23 cellular contexts compared by ENCODE assay signal in genomic region chr2:85784474-85784986, GRCh38. TPM values are rescaled to one million over a fixed set of nuclear protein-coding genes. Genes with fewer than 3 reads are reported as not detected.
A peak's percentile ranks its signal among the peaks of the same experiment; 100 is the strongest.
DNase-seq lines count a peak whose midpoint lies in the region; FAIRE-seq and TF ChIP-seq lines count a peak whose summit lies in the region.
"Had no signal": no experiment of that assay in that cellular context is flagged by ENCODE, and none has a peak within 500 bp of the region (broad histone marks: within the 10 kb centered on the region; RNA-seq: fewer than 3 reads in every experiment).

No MANE protein-coding gene starts in this region.

- H3K23ac ChIP-seq in mesenchymal stem cell (ENCODE audit: low read length in 2 of 2), result no peak overlapping the region

- intact Hi-C loops in thyroid gland (cut with DNase I), result no loop called here

- H3K4me1 ChIP-seq in BLaER1 (peaks cover 24% of the 10 kb centered on the region), astrocyte (ENCODE audit: insufficient read depth, low read length) (peaks cover 17% of the 10 kb centered on the region), mesenchymal stem cell (ENCODE audit: control insufficient read depth, insufficient read depth, low read depth, low read length) (peaks cover 17% of the 10 kb centered on the region), thyroid gland (peaks cover 49 to 83% of the 10 kb centered on the region in 2 donors)

- H3K18ac ChIP-seq in mesenchymal stem cell (ENCODE audit: low read depth in 1 of 2, low read length in 2 of 2), result no peak overlapping the region

- no peak overlapping the region for H2BK120ac ChIP-seq in mesenchymal stem cell (ENCODE audit: low read depth, low read length)

- H3K9ac ChIP-seq in BLaER1 (no peak overlapping the region), astrocyte (ENCODE audit: low read length) (peak overlapping the region; percentile 7), mesenchymal stem cell (ENCODE audit: low read length) (peak overlapping the region; percentile 47)

- H2AFZ ChIP-seq in astrocyte (ENCODE audit: low read depth, low read length) (peak overlapping the region; percentile 50), mesenchymal stem cell (ENCODE audit: low read depth, low read length) (no peak overlapping the region)

- no peak overlapping the region for H2BK5ac ChIP-seq in mesenchymal stem cell (ENCODE audit: low read depth, low read length, poor library complexity, severe bottlenecking)

- no peak overlapping the region for H3K27ac ChIP-seq in BLaER1
- H3K27ac ChIP-seq in astrocyte (ENCODE audit: low read depth, low read length), result no peak overlapping the region
- peak overlapping the region; percentile 17 for H3K27ac ChIP-seq in mesenchymal stem cell (ENCODE audit: low read length, poor library complexity, severe bottlenecking)
- peak overlapping the region; percentile 73 to 90 (median 89) for H3K27ac ChIP-seq in thyroid gland
- H3K27ac ChIP-seq: ovary had no signal

- H3K4ac ChIP-seq in mesenchymal stem cell (ENCODE audit: low read depth in 1 of 2, low read length in 2 of 2), result no peak overlapping the region

- no peak for TF ChIP-seq POLR2A in thyroid gland (IDR thresholded peaks at IDR 0.05)

- peaks cover 53% of the 10 kb centered on the region for H3K27me3 Mint-ChIP-seq in astrocyte (ENCODE audit: low read depth, unreplicated experiment)
- peaks cover 8% of the 10 kb centered on the region for H3K27me3 Mint-ChIP-seq in activated T-cell treated with anti-CD3 and anti-CD28 coated beads, Interleukin-2, amount 50 U/mL, for 24 hours
- H3K27me3 Mint-ChIP-seq: type B pancreatic cell had no signal

- no peak overlapping the region for H3K4me3 Mint-ChIP-seq in astrocyte (ENCODE audit: unreplicated experiment)
- no peak overlapping the region for H3K4me3 Mint-ChIP-seq in activated T-cell treated with anti-CD3 and anti-CD28 coated beads, Interleukin-2, amount 50 U/mL, for 24 hours
- H3K4me3 Mint-ChIP-seq: CD8-positive, alpha-beta T cell; stimulated activated memory B cell treated with anti-CD40 and anti-IgM and Interleukin-4, amounts not matched to agents 10 μg/mL and 1 μg/mL and 100 μg/mL, for 72 hours; type B pancreatic cell had no signal

- H2AK5ac ChIP-seq in mesenchymal stem cell (ENCODE audit: low read length, severe bottlenecking), result peak overlapping the region; percentile 59

- H3K9me3 Mint-ChIP-seq in astrocyte (ENCODE audit: unreplicated experiment), result no peaks in the 10 kb centered on the region
- H3K9me3 Mint-ChIP-seq in activated T-cell treated with anti-CD3 and anti-CD28 coated beads, Interleukin-2, amount 50 U/mL, for 24 hours, result no peaks in the 10 kb centered on the region
- H3K9me3 Mint-ChIP-seq: activated naive CD4-positive, alpha-beta T cell treated with anti-CD3 and anti-CD28 coated beads, Interleukin-2, amount 50 U/mL, for 72 hours; CD8-positive, alpha-beta T cell; naive B cell; stimulated activated memory B cell treated with anti-CD40 and anti-IgM and Interleukin-4, amounts not matched to agents 10 μg/mL and 1 μg/mL and 100 μg/mL, for 72 hours; type B pancreatic cell had no signal

- no peak overlapping the region for H3K14ac ChIP-seq in mesenchymal stem cell (ENCODE audit: low read length in 2 of 2)

- H3K4me3 ChIP-seq in BLaER1 (no peak overlapping the region), astrocyte (ENCODE audit: insufficient read depth, low read depth, low read length) (no peak overlapping the region), mesenchymal stem cell (ENCODE audit: insufficient read depth in 1 of 2, low read depth in 1 of 2, low read length in 2 of 2) (no peak overlapping the region), thyroid gland (replicated peaks in 1 of 3) (no peak overlapping the region)
- H3K4me3 ChIP-seq: ovary had no signal

- H3K4me1 Mint-ChIP-seq in astrocyte (ENCODE audit: low read depth, unreplicated experiment), result peaks cover 5% of the 10 kb centered on the region
- H3K4me1 Mint-ChIP-seq in activated T-cell treated with anti-CD3 and anti-CD28 coated beads, Interleukin-2, amount 50 U/mL, for 24 hours (ENCODE audit: low read depth), result peaks cover 4% of the 10 kb centered on the region

- no peak overlapping the region for H2BK15ac ChIP-seq in mesenchymal stem cell (ENCODE audit: low read depth, poor library complexity, severe bottlenecking)

- H3K36me3 ChIP-seq in BLaER1, result no peaks in the 10 kb centered on the region
- H3K36me3 ChIP-seq in astrocyte (ENCODE audit: insufficient read depth, low read length), result no peaks in the 10 kb centered on the region
- H3K36me3 ChIP-seq in mesenchymal stem cell (ENCODE audit: control insufficient read depth in 1 of 2, insufficient read depth in 2 of 2, low read depth in 1 of 2, low read length in 2 of 2), result peaks cover 9 to 20% of the 10 kb centered on the region in 2 experiments
- H3K36me3 ChIP-seq in thyroid gland, result peaks cover 25 to 61% of the 10 kb centered on the region in 2 donors
- H3K36me3 ChIP-seq: ovary had no signal

- H3K27me3 ChIP-seq in BLaER1 (no peaks in the 10 kb centered on the region), astrocyte (ENCODE audit: insufficient read depth, low read length) (no peaks in the 10 kb centered on the region), mesenchymal stem cell (ENCODE audit: control insufficient read depth in 1 of 2, insufficient read depth in 1 of 2, low read length in 2 of 2) (peaks cover 5 to 8% of the 10 kb centered on the region in 2 experiments), thyroid gland (no peaks in the 10 kb centered on the region)
- H3K27me3 ChIP-seq: ovary had no signal

- no peak overlapping the region for H2BK12ac ChIP-seq in mesenchymal stem cell (ENCODE audit: low read length in 2 of 2)

- no peak overlapping the region for H4K91ac ChIP-seq in mesenchymal stem cell (ENCODE audit: low read length)

- WGBS in mesenchymal stem cell, result 96% methylated on average over 6 of the region's 6 CpGs
- 87 to 93% methylated on average over 6 of the region's 6 CpGs for WGBS in thyroid gland, 2 donors

- H3K79me1 ChIP-seq in mesenchymal stem cell (replicated peaks; ENCODE audit: low read length, poor library complexity, severe bottlenecking), result no peaks in the 10 kb centered on the region

- TF ChIP-seq CTCF in astrocyte (IDR thresholded peaks at IDR 0.05; ENCODE audit: insufficient read depth, low read depth, low read length) (no peak), thyroid gland (IDR thresholded peaks at IDR 0.05) (no peak)

- no peaks in the 10 kb centered on the region for H3K79me2 ChIP-seq in astrocyte (ENCODE audit: insufficient read depth, low read length)

- FAIRE-seq in astrocyte (lab: Jason Lieb, UNC), result no peak
- FAIRE-seq: HTR-8/SVneo had no signal

- H3K4me2 ChIP-seq in BLaER1 (0 out of 2 replicates have a peak overlapping the region, but pooled peaks have one; percentile 75), astrocyte (ENCODE audit: low read length) (peak overlapping the region; percentile 61), mesenchymal stem cell (ENCODE audit: low read length, poor library complexity, severe bottlenecking) (no peak overlapping the region)

- DNase-seq in astrocyte (ENCODE audit: low read depth) (no peak), mesenchymal stem cell (no peak), thyroid gland (no peak), DMS53 treated with DMSO at 0.1 percent for 48 hours (lab: John Stamatoyannopoulos, UW; ENCODE audit: unreplicated experiment) (no peak), COLO829 (ENCODE audit: low spot score) (no peak)
- DNase-seq in activated T-cell treated with anti-CD3 and anti-CD28 coated beads, Interleukin-2, amount 50 U/mL, for 24 hours, result no peak
- DNase-seq in stimulated activated CD4-positive, alpha-beta T cell treated with anti-CD3 and anti-CD28 coated beads, Interleukin-4, amount 100 ng/mL, for 24 hours, result no peak
- DNase-seq: activated CD4-positive, alpha-beta T cell treated with anti-CD3 and anti-CD28 coated beads for 4 hours; CD8-positive, alpha-beta T cell; DMS153; effector memory CD4-positive, alpha-beta T cell; GF-D8; naive B cell; NCI-H1694 treated with DMSO at 0.1 percent for 48 hours; NCI-H2171 treated with DMSO at 0.1 percent for 48 hours; NCI-H526; stimulated activated CD4-positive, alpha-beta T cell treated with anti-CD3 and anti-CD28 coated beads, Interleukin-1b, Interleukin-23, amount 100 ng/mL, for 48 hours had no signal

- H4K20me1 ChIP-seq in BLaER1 (no peaks in the 10 kb centered on the region), astrocyte (ENCODE audit: insufficient read depth, low read length) (peaks cover 25% of the 10 kb centered on the region)

- no peaks in the 10 kb centered on the region for H3K9me3 ChIP-seq in BLaER1
- H3K9me3 ChIP-seq in astrocyte (ENCODE audit: insufficient read depth, low read depth, low read length), result no peaks in the 10 kb centered on the region
- no peaks in the 10 kb centered on the region for H3K9me3 ChIP-seq in mesenchymal stem cell (ENCODE audit: control insufficient read depth, low read length)
- H3K9me3 ChIP-seq in thyroid gland, result no peaks in the 10 kb centered on the region
- H3K9me3 ChIP-seq: ovary had no signal

- no peaks in the 10 kb centered on the region for H3K36me3 Mint-ChIP-seq in astrocyte (ENCODE audit: low read depth, unreplicated experiment)
- no peaks in the 10 kb centered on the region for H3K36me3 Mint-ChIP-seq in activated T-cell treated with anti-CD3 and anti-CD28 coated beads, Interleukin-2, amount 50 U/mL, for 24 hours (ENCODE audit: low read depth)
- H3K36me3 Mint-ChIP-seq: activated naive CD4-positive, alpha-beta T cell treated with anti-CD3 and anti-CD28 coated beads, Interleukin-2, amount 50 U/mL, for 72 hours; CD8-positive, alpha-beta T cell; naive B cell; stimulated activated memory B cell treated with anti-CD40 and anti-IgM and Interleukin-4, amounts not matched to agents 10 μg/mL and 1 μg/mL and 100 μg/mL, for 72 hours; type B pancreatic cell had no signal

- no peak overlapping the region for H3K27ac Mint-ChIP-seq in astrocyte (ENCODE audit: unreplicated experiment)
- H3K27ac Mint-ChIP-seq in activated T-cell treated with anti-CD3 and anti-CD28 coated beads, Interleukin-2, amount 50 U/mL, for 24 hours, result no peak overlapping the region
- H3K27ac Mint-ChIP-seq: activated naive CD4-positive, alpha-beta T cell treated with anti-CD3 and anti-CD28 coated beads, Interleukin-2, amount 50 U/mL, for 72 hours; stimulated activated memory B cell treated with anti-CD40 and anti-IgM and Interleukin-4, amounts not matched to agents 10 μg/mL and 1 μg/mL and 100 μg/mL, for 72 hours; type B pancreatic cell had no signal

- H4K8ac ChIP-seq in mesenchymal stem cell (ENCODE audit: low read length), result no peak overlapping the region

RNA-seq across cellular contexts. Expression of gene ATOH8, which starts 30.7 kb away (rescaled TPM):
- total RNA-seq in astrocyte, result 1.2 and 1.9 TPM in 2 replicates
- 5.8 TPM for polyA plus RNA-seq in mesenchymal stem cell (2013, experiment 1 of 2)
- 6.0 TPM for polyA plus RNA-seq in mesenchymal stem cell (2013, experiment 2 of 2)
- total RNA-seq in thyroid gland, result 100 to 1,000 TPM in 2 of 4 donors, 10 to 100 TPM in 2; 82.8 to 260 (median 167) TPM
- total RNA-seq: activated naive CD4-positive, alpha-beta T cell treated with anti-CD3 and anti-CD28 coated beads, Interleukin-2, amount 50 U/mL, for 72 hours had no signal

Comparison
In these comparisons a context has a peak if more than half of its experiments do, and no peak if none do; other contexts are left out.
1. H3K27ac ChIP-seq: peak in mesenchymal stem cell (single experiment) and thyroid gland (3 of 3); none in BLaER1 (single experiment) and astrocyte (single experiment).
2. RNA of gene ATOH8, which starts 30.7 kb away (total RNA-seq): 82.8 to 260 TPM in thyroid gland; 1.2 to 1.9 TPM in astrocyte; every median in the first group is over 10 times any median in the second.